Comparison of ENCODE assay signal across 25 cellular contexts in genomic region chr16:15676506-15676905, GRCh38. TPM values are rescaled to one million over a fixed set of nuclear protein-coding genes. Genes with fewer than 3 reads are reported as not detected.
A peak's percentile ranks its signal among the peaks of the same experiment; 100 is the strongest.
DNase-seq lines count a peak whose midpoint lies in the region; ATAC-seq, FAIRE-seq and TF ChIP-seq lines count a peak whose summit lies in the region.
"Had no signal": no experiment of that assay in that cellular context is flagged by ENCODE, and none has a peak within 500 bp of the region (broad histone marks: within the 10 kb centered on the region; RNA-seq: fewer than 3 reads in every experiment).

No MANE protein-coding gene starts in this region.

- DNase-seq in activated naive CD4-positive, alpha-beta T cell treated with anti-CD3 and anti-CD28 coated beads, Interleukin-2, amount 10 ng/mL, durations not matched to agents 7 days and 5 days, result no peak
- DNase-seq in activated naive CD4-positive, alpha-beta T cell (lab: John Stamatoyannopoulos, UW), result no peak
- DNase-seq in astrocyte (ENCODE audit: low read depth) (no peak), memory B cell (ENCODE audit: low spot score in 2 of 2) (no peak), tibial nerve (ENCODE audit: low spot score in 2 of 2) (no peak), LoVo (ENCODE audit: low spot score) (no peak)
- DNase-seq: ACHN; activated CD4-positive, alpha-beta T cell treated with anti-CD3 and anti-CD28 coated beads, Interleukin-2, amount 50 U/mL, for 1 hour; activated naive CD8-positive, alpha-beta T cell treated with anti-CD3 and anti-CD28 coated beads for 36 hours; activated T-cell treated with anti-CD3 and anti-CD28 coated beads, Interleukin-2, amount 50 U/mL, for 4 hours; body of pancreas; DMS79; left colon; NCI-H1930; NCI-H446; NK-92 treated with Interleukin-12 subunit alpha and Interleukin-12 subunit beta, amount 100 ng/mL, for 24 hours; occipital lobe; SK-N-SH; spleen had no signal

- H3K9me3 Mint-ChIP-seq in activated naive CD4-positive, alpha-beta T cell treated with anti-CD3 and anti-CD28 coated beads, Interleukin-2, amount 10 ng/mL, durations not matched to agents 7 days and 5 days, result no peaks in the 10 kb centered on the region
- no peaks in the 10 kb centered on the region for H3K9me3 Mint-ChIP-seq in astrocyte (ENCODE audit: unreplicated experiment)
- H3K9me3 Mint-ChIP-seq in memory B cell, result no peaks in the 10 kb centered on the region
- H3K9me3 Mint-ChIP-seq: activated naive CD8-positive, alpha-beta T cell treated with anti-CD3 and anti-CD28 coated beads for 36 hours; activated T-cell treated with anti-CD3 and anti-CD28 coated beads, Interleukin-2, amount 50 U/mL, for 4 hours had no signal

- TF ChIP-seq POLR2A in tibial nerve (IDR thresholded peaks at IDR 0.05), result no peak

- no peak overlapping the region for H3K4me3 ChIP-seq in astrocyte (ENCODE audit: insufficient read depth, low read depth, low read length)
- no peak overlapping the region for H3K4me3 ChIP-seq in tibial nerve
- H3K4me3 ChIP-seq: body of pancreas, coronary artery, spleen, suprapubic skin had no signal

- no peak for FAIRE-seq in astrocyte (lab: Jason Lieb, UNC)
- FAIRE-seq: frontal cortex, RCC 7860 had no signal

- CTCF ChIA-PET in activated naive CD4-positive, alpha-beta T cell treated with anti-CD3 and anti-CD28 coated beads, Interleukin-2, amount 10 ng/mL, durations not matched to agents 7 days and 5 days (lab: Charles Lee), result no interaction called here

- no peak for ATAC-seq in memory B cell (ENCODE audit: low read depth)
- ATAC-seq in HG02885 (IDR thresholded peaks at IDR 0.05; ENCODE audit: poor library complexity, unreplicated experiment), result no peak
- ATAC-seq in HG03175 (IDR thresholded peaks at IDR 0.05; ENCODE audit: unreplicated experiment), result no peak
- ATAC-seq: activated T-cell treated with anti-CD3 and anti-CD28 coated beads, Interleukin-2, amount 50 U/mL, for 4 hours; body of pancreas; left colon had no signal

- no peaks in the 10 kb centered on the region for H3K27me3 Mint-ChIP-seq in activated naive CD4-positive, alpha-beta T cell treated with anti-CD3 and anti-CD28 coated beads, Interleukin-2, amount 10 ng/mL, durations not matched to agents 7 days and 5 days
- no peaks in the 10 kb centered on the region for H3K27me3 Mint-ChIP-seq in astrocyte (ENCODE audit: low read depth, unreplicated experiment)
- H3K27me3 Mint-ChIP-seq in memory B cell, result no peaks in the 10 kb centered on the region
- H3K27me3 Mint-ChIP-seq: activated naive CD8-positive, alpha-beta T cell treated with anti-CD3 and anti-CD28 coated beads for 36 hours had no signal

- H3K9ac ChIP-seq in astrocyte (ENCODE audit: low read length), result no peak overlapping the region
- H3K9ac ChIP-seq: SK-N-SH had no signal

- WGBS in tibial nerve, 2 donors, result 42 to 58% methylated on average over 10 of the region's 10 CpGs

- peaks cover 26% of the 10 kb centered on the region for H3K79me2 ChIP-seq in astrocyte (ENCODE audit: insufficient read depth, low read length)

- H3K9me3 ChIP-seq in astrocyte (ENCODE audit: insufficient read depth, low read depth, low read length), result no peaks in the 10 kb centered on the region
- no peaks in the 10 kb centered on the region for H3K9me3 ChIP-seq in tibial nerve
- H3K9me3 ChIP-seq: body of pancreas, SK-N-SH, spleen, suprapubic skin had no signal

- H2AFZ ChIP-seq in astrocyte (ENCODE audit: low read depth, low read length), result no peak overlapping the region

- H3K36me3 ChIP-seq in astrocyte (ENCODE audit: insufficient read depth, low read length) (peaks cover 3% of the 10 kb centered on the region), tibial nerve (peaks cover 0 to 33% (median 0%) of the 10 kb centered on the region in 3 donors)

- H3K27ac Mint-ChIP-seq in activated naive CD4-positive, alpha-beta T cell treated with anti-CD3 and anti-CD28 coated beads, Interleukin-2, amount 10 ng/mL, durations not matched to agents 7 days and 5 days, result peak overlapping the region; percentile 83
- no peak overlapping the region for H3K27ac Mint-ChIP-seq in astrocyte (ENCODE audit: unreplicated experiment)
- peak overlapping the region; percentile 94 for H3K27ac Mint-ChIP-seq in memory B cell
- H3K27ac Mint-ChIP-seq: activated naive CD8-positive, alpha-beta T cell treated with anti-CD3 and anti-CD28 coated beads for 36 hours had no signal

- H3K4me1 ChIP-seq in astrocyte (ENCODE audit: insufficient read depth, low read length), result peaks cover 12% of the 10 kb centered on the region
- H3K4me1 ChIP-seq in tibial nerve, result peaks cover 0 to 62% (median 28%) of the 10 kb centered on the region in 4 donors
- H3K4me1 ChIP-seq: body of pancreas had no signal

- peaks cover 54% of the 10 kb centered on the region for H3K4me1 Mint-ChIP-seq in activated naive CD4-positive, alpha-beta T cell treated with anti-CD3 and anti-CD28 coated beads, Interleukin-2, amount 10 ng/mL, durations not matched to agents 7 days and 5 days
- H3K4me1 Mint-ChIP-seq in astrocyte (ENCODE audit: low read depth, unreplicated experiment), result peaks cover 4% of the 10 kb centered on the region
- H3K4me1 Mint-ChIP-seq in memory B cell, result peaks cover 10% of the 10 kb centered on the region

- H3K27me3 ChIP-seq in astrocyte (ENCODE audit: insufficient read depth, low read length), result no peaks in the 10 kb centered on the region
- H3K27me3 ChIP-seq in tibial nerve, result no peaks in the 10 kb centered on the region
- H3K27me3 ChIP-seq: body of pancreas, spleen, suprapubic skin had no signal

- no peak for TF ChIP-seq EP300 in tibial nerve (IDR thresholded peaks at IDR 0.05)

- no peak overlapping the region for H3K4me3 Mint-ChIP-seq in activated naive CD4-positive, alpha-beta T cell treated with anti-CD3 and anti-CD28 coated beads, Interleukin-2, amount 10 ng/mL, durations not matched to agents 7 days and 5 days
- H3K4me3 Mint-ChIP-seq in astrocyte (ENCODE audit: unreplicated experiment), result peak overlapping the region; percentile 47
- no peak overlapping the region for H3K4me3 Mint-ChIP-seq in memory B cell
- H3K4me3 Mint-ChIP-seq: activated naive CD8-positive, alpha-beta T cell treated with anti-CD3 and anti-CD28 coated beads for 36 hours; activated T-cell treated with anti-CD3 and anti-CD28 coated beads, Interleukin-2, amount 50 U/mL, for 4 hours had no signal

- peaks cover 64% of the 10 kb centered on the region for H3K36me3 Mint-ChIP-seq in activated naive CD4-positive, alpha-beta T cell treated with anti-CD3 and anti-CD28 coated beads, Interleukin-2, amount 10 ng/mL, durations not matched to agents 7 days and 5 days
- H3K36me3 Mint-ChIP-seq in astrocyte (ENCODE audit: low read depth, unreplicated experiment) (peaks cover 4% of the 10 kb centered on the region), memory B cell (peaks cover 31% of the 10 kb centered on the region)

- peaks cover 6% of the 10 kb centered on the region for H4K20me1 ChIP-seq in astrocyte (ENCODE audit: insufficient read depth, low read length)

- no peak overlapping the region for H3K4me2 ChIP-seq in astrocyte (ENCODE audit: low read length)
- H3K4me2 ChIP-seq: SK-N-SH had no signal

- H3K27ac ChIP-seq in astrocyte (ENCODE audit: low read depth, low read length) (no peak overlapping the region), tibial nerve (peak overlapping the region in 3 of 4 donors; percentile 87 to 96 (median 91))
- H3K27ac ChIP-seq: body of pancreas, suprapubic skin had no signal

- TF ChIP-seq CTCF in astrocyte (IDR thresholded peaks at IDR 0.05; ENCODE audit: insufficient read depth, low read depth, low read length) (no peak), tibial nerve (IDR thresholded peaks at IDR 0.05) (no peak)

RNA-seq across cellular contexts. Expression of gene NDE1, which starts 26.5 kb away (rescaled TPM):
- total RNA-seq in astrocyte (27.6 and 31.4 TPM in 2 replicates), tibial nerve (10 to 100 TPM; 22.9 to 73.5 (median 38.8) TPM)

RNA-seq across cellular contexts. Expression of gene MARF1, which starts 33.6 kb away (rescaled TPM):
- total RNA-seq in astrocyte (46.0 and 47.4 TPM in 2 replicates), tibial nerve (10 to 100 TPM; 44.6 to 57.5 (median 54.4) TPM)
